18 cellular contexts compared by ENCODE assay signal in the genomic region with DNA sequence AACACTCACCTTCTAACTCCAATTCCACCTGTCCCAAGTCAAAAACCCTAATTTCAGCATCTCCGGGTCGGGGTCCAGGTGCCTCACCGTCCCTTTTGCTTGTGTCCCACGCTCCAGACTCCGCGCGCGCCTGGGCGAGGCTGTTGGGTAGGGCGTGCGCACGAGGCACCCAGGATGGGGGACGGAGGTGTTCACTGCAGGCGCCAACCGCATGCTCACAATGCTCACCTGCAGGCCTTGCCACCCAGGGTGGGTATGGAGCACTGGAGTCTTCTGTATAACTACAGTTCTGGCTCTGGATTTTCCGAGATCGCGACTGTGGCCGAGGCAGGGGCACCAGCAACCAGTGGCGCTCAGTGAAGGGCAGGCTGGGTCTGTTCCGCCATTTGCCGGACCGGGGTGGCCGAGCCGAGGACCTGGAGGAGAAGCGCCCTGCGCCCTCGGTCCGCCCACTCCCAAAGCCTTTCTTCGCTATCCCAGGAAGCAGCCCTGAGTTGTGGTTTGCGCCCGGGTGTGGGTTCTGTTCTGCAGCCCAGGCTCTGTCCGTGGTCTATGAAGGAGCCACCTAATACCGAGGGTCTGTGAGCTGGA. TPM values are rescaled to one million over a fixed set of nuclear protein-coding genes. Genes with fewer than 3 reads are reported as not detected.
DNase-seq lines count a peak whose midpoint lies in the region; ATAC-seq, FAIRE-seq and TF ChIP-seq lines count a peak whose summit lies in the region.
"Had no signal": no experiment of that assay in that cellular context is flagged by ENCODE, and none has a peak within 500 bp of the region (broad histone marks: within the 10 kb centered on the region; RNA-seq: fewer than 3 reads in every experiment).

No MANE protein-coding gene starts in this region.

- no peaks in the 10 kb centered on the region for H3K79me2 ChIP-seq in K562 (ENCODE audit: control insufficient read depth, insufficient read depth, low read length)

- no peaks in the 10 kb centered on the region for H3K27me3 Mint-ChIP-seq in immature natural killer cell (ENCODE audit: low read depth in 3 of 3)
- H3K27me3 Mint-ChIP-seq: CD4-positive, alpha-beta memory T cell had no signal

- no peak overlapping the region for H3K18ac ChIP-seq in neuronal stem cell (ENCODE audit: low read length)

- H3K9ac ChIP-seq in K562 (ENCODE audit: insufficient read depth in 1 of 2, low read depth in 2 of 2, low read length in 2 of 2) (no peak overlapping the region), neuronal stem cell (ENCODE audit: low read depth, low read length, poor library complexity) (no peak overlapping the region)
- H3K9ac ChIP-seq: KMS-11 had no signal

- H2AFZ ChIP-seq in K562 (ENCODE audit: low read depth, low read length) (no peak overlapping the region), neuronal stem cell (ENCODE audit: low read length) (no peak overlapping the region)
- H2AFZ ChIP-seq: GM23338 had no signal

- no peak for TF ChIP-seq EP300 in K562 (IDR thresholded peaks at IDR 0.05; ENCODE audit: low read length)

- TF ChIP-seq POLR2A in K562 (conservative IDR thresholded peaks at IDR 0.05), result no peak

- WGBS in K562 (ENCODE audit: insufficient coverage, low coverage, missing lambda C conversion rate), result 88% methylated on average over 34 of the region's 34 CpGs
- no CpG with 5 or more reads among the region's 34 CpGs for WGBS in neuronal stem cell (ENCODE audit: extremely low coverage in 2 of 2, insufficient read length in 2 of 2, insufficient replicate concordance in 1 of 2), 2 donors

- ATAC-seq in K562, result no peak
- no peak for ATAC-seq in HG03565 (IDR thresholded peaks at IDR 0.05; ENCODE audit: unreplicated experiment)
- ATAC-seq: GM23338 had no signal

- H3K27ac ChIP-seq in K562 (ENCODE audit: extremely low read depth, low read depth, low read length) (no peak overlapping the region), neuronal stem cell (replicated peaks; ENCODE audit: low read length) (no peak overlapping the region)
- H3K27ac ChIP-seq: KMS-11 had no signal

- no peak overlapping the region for H4K8ac ChIP-seq in neuronal stem cell (ENCODE audit: low read depth, low read length)

- H4K91ac ChIP-seq in neuronal stem cell (ENCODE audit: low read depth, low read length, poor library complexity), result no peak overlapping the region

- no peaks in the 10 kb centered on the region for H3K4me1 Mint-ChIP-seq in immature natural killer cell
- H3K4me1 Mint-ChIP-seq: CD14-positive monocyte; CD4-positive, alpha-beta memory T cell; GM23338 had no signal

- H3K4me1 ChIP-seq in K562 (replicated peaks in 1 of 2; ENCODE audit: control insufficient read depth in 2 of 2, insufficient read depth in 2 of 2, low read length in 2 of 2), result no peaks in the 10 kb centered on the region
- H3K4me1 ChIP-seq in neuronal stem cell (ENCODE audit: control insufficient read depth in 2 of 2, insufficient read depth in 1 of 2, low read depth in 1 of 2, low read length in 2 of 2), result no peaks in the 10 kb centered on the region

- no peaks in the 10 kb centered on the region for H3K79me1 ChIP-seq in neuronal stem cell (ENCODE audit: low read depth, low read length)

- peaks cover 6% of the 10 kb centered on the region for H3K9me3 ChIP-seq in K562 (replicated peaks; ENCODE audit: control insufficient read depth, insufficient read depth, low read depth, low read length)
- peaks cover 21 to 35% of the 10 kb centered on the region in 2 donors for H3K9me3 ChIP-seq in neuronal stem cell (replicated peaks in 1 of 2; ENCODE audit: control insufficient read depth in 2 of 2, insufficient read depth in 1 of 2, low read depth in 1 of 2, low read length in 2 of 2)

- no peak overlapping the region for H2AK5ac ChIP-seq in neuronal stem cell (ENCODE audit: low read depth, low read length)

- H3K36me3 Mint-ChIP-seq in immature natural killer cell, result peaks cover 0 to 15% (median 5%) of the 10 kb centered on the region in 3 donors

- no peaks in the 10 kb centered on the region for H3K36me3 ChIP-seq in H7 (replicated peaks; ENCODE audit: control insufficient read depth, insufficient read depth, low read length)
- H3K36me3 ChIP-seq in K562 (ENCODE audit: control insufficient read depth, insufficient read depth, low read length), result peaks cover 10% of the 10 kb centered on the region; the same call in 2 of the 3 replicates
- peaks cover 6 to 43% of the 10 kb centered on the region in 2 donors for H3K36me3 ChIP-seq in neuronal stem cell (replicated peaks in 1 of 2; ENCODE audit: control insufficient read depth in 2 of 2, insufficient read depth in 2 of 2, low read length in 2 of 2)

- no peak for TF ChIP-seq RAD21 in K562 (CRISPR knock-in tag; conservative IDR thresholded peaks at IDR 0.05 in 1 of 2, IDR thresholded peaks at IDR 0.05 in 1 of 2)

- no TSS peak for BruUV-seq in K562 (replicated peaks; lab: Mats Ljungman, UMichigan)

- no peak overlapping the region for H2BK120ac ChIP-seq in neuronal stem cell (ENCODE audit: low read depth, low read length)

- in situ Hi-C loops in K562 (cut with MboI), result no loop called here

- H2BK12ac ChIP-seq in neuronal stem cell (ENCODE audit: low read length), result no peak overlapping the region

- no peak overlapping the region for H3K14ac ChIP-seq in neuronal stem cell (ENCODE audit: low read length)

- no peak overlapping the region for H2BK5ac ChIP-seq in neuronal stem cell (ENCODE audit: low read length)

- no peak for FAIRE-seq in K562 (lab: Jason Lieb, UNC)
- FAIRE-seq: A204.1, GM12892, GM18507, H54 had no signal

- CTCF ChIA-PET in K562 (lab: Yijun Ruan, JAX; ENCODE audit: low intra/inter-chr PET ratio), result no interaction called here

- peak overlapping the region; percentile 55 for H3K23ac ChIP-seq in neuronal stem cell (ENCODE audit: low read depth, low read length, poor library complexity)

- H3K27me3 ChIP-seq in H7 (ENCODE audit: control insufficient read depth, insufficient read depth, low read length), result no peaks in the 10 kb centered on the region
- no peaks in the 10 kb centered on the region for H3K27me3 ChIP-seq in K562 (ENCODE audit: control insufficient read depth in 2 of 2, insufficient read depth in 2 of 2, low read length in 2 of 2)
- no peaks in the 10 kb centered on the region for H3K27me3 ChIP-seq in neuronal stem cell (ENCODE audit: control insufficient read depth in 3 of 3, insufficient read depth in 3 of 3, low read depth in 1 of 3, low read length in 3 of 3)

- H3K27ac Mint-ChIP-seq in immature natural killer cell, result no peak overlapping the region
- H3K27ac Mint-ChIP-seq: CD14-positive monocyte; CD4-positive, alpha-beta memory T cell; GM23338 had no signal

- H3K4ac ChIP-seq in neuronal stem cell (ENCODE audit: low read length), result no peak overlapping the region

- peak; percentile 23 for DNase-seq in H7
- no peak for DNase-seq in K562 (ENCODE audit: extremely low read depth in 1 of 4, low spot score in 3 of 4)
- DNase-seq in neuronal stem cell (ENCODE audit: low spot score), result no peak
- DNase-seq in immature natural killer cell, result no peak
- DNase-seq: ACHN; AML-193; CD4-positive, alpha-beta memory T cell; DMS153; DMS79; GDM1 had no signal

- H3K4me3 ChIP-seq in H7 (ENCODE audit: insufficient read depth, low read depth, low read length) (no peak overlapping the region), K562 (no peak overlapping the region), neuronal stem cell (ENCODE audit: low read length in 2 of 2) (no peak overlapping the region)
- H3K4me3 ChIP-seq: GM23338 had no signal

- no peaks in the 10 kb centered on the region for H3K9me1 ChIP-seq in K562 (ENCODE audit: control insufficient read depth, insufficient read depth, low read length)

- intact Hi-C loops in K562 (cut with micrococcal nuclease), result no loop called here

- H3K4me3 Mint-ChIP-seq in immature natural killer cell, result no peak overlapping the region
- H3K4me3 Mint-ChIP-seq: CD14-positive monocyte; CD4-positive, alpha-beta memory T cell; GM23338 had no signal

- H3K9me3 Mint-ChIP-seq in immature natural killer cell, result peaks cover 7 to 24% (median 16%) of the 10 kb centered on the region in 6 donors

- no peak for TF ChIP-seq CTCF in K562 (IDR thresholded peaks at IDR 0.05 in 2 of 3, conservative IDR thresholded peaks at IDR 0.05 in 1 of 3; ENCODE audit: insufficient read depth in 2 of 3, low read depth in 1 of 3, low read length in 3 of 3)

- no peaks in the 10 kb centered on the region for H4K20me1 ChIP-seq in K562 (replicated peaks; ENCODE audit: control insufficient read depth, insufficient read depth, low read length)

- no peak overlapping the region for H2BK15ac ChIP-seq in neuronal stem cell (ENCODE audit: low read length)

- H3K4me2 ChIP-seq in K562 (ENCODE audit: insufficient read depth, low read length), result no peak overlapping the region
- no peak overlapping the region for H3K4me2 ChIP-seq in neuronal stem cell (ENCODE audit: insufficient read depth, low read length, poor library complexity, severe bottlenecking)
- H3K4me2 ChIP-seq: GM23338, KMS-11 had no signal

- POLR2A ChIA-PET in K562 (lab: Yijun Ruan, JAX), result interaction anchor here (0.5 kb wide), 1 partner anchor 15 kb away, joined by 3 read pairs; the partner anchor contains the start of gene ZNF655

RNA-seq across cellular contexts. Expression of gene FAM200A, which starts 8.7 kb away (rescaled TPM):
- total RNA-seq in H7 (2014; rRNA removed; shearing (Covaris generic)), result 7.2 and 8.1 TPM in 2 replicates
- 6.9 and 16.6 TPM in 2 replicates for total RNA-seq in K562 (2011; cell fraction: chromatin; rRNA removed; ENCODE audit: low replicate concordance)
- 7.0 and 9.2 TPM in 2 replicates for total RNA-seq in K562 (2011; cell fraction: nucleolus; rRNA removed)
- 5.3 and 6.7 TPM in 2 replicates for total RNA-seq in K562 (2011; cell fraction: nucleoplasm; rRNA removed)
- total RNA-seq in K562 (2014; rRNA removed) (6.3 and 6.4 TPM in 2 replicates), K562 (2014; rRNA removed; fragmentation: Illumina TruSeq; extraction: Trizol) (8.3 and 10.2 TPM in 2 replicates), K562 (2015; rRNA removed; fragmentation: Illumina TruSeq; extraction: Trizol) (9.4 and 10.0 TPM in 2 replicates), K562 (2021) (6.3 and 7.0 TPM in 2 replicates)
- polyA plus RNA-seq in K562 (2011; rRNA removed) (6.8 and 11.2 TPM in 2 replicates), K562 (2014; fragmentation: Illumina TruSeq; extraction: Trizol) (10.3 and 11.3 TPM in 2 replicates), K562 (2014; fragmentation: Nextera tagmentation; extraction: Ambion mirVana) (1 to 10 TPM; 3.3 to 4.3 TPM), K562 (2014; rRNA removed) (7.9 and 9.0 TPM in 2 replicates), immature natural killer cell (1 to 10 TPM in 2 of 3 donors, not detected in 1; 1.9 to 4.7 TPM)
- polyA plus RNA-seq in K562 (2011; cell fraction: cytosol; rRNA removed), result 3.9 and 4.3 TPM in 2 replicates
- polyA plus RNA-seq in K562 (2011; cell fraction: nucleus; rRNA removed), result 2.0 and 2.3 TPM in 2 replicates
- 5.5 and 5.8 TPM in 2 replicates for polyA plus RNA-seq in K562 (2012)
- 7.5 and 8.0 TPM in 2 replicates for polyA minus RNA-seq in K562 (2011; rRNA and poly(A)+ RNA removed)
- polyA minus RNA-seq in K562 (2011; cell fraction: cytosol; rRNA and poly(A)+ RNA removed), result 3.4 and 4.9 TPM in 2 replicates
- polyA minus RNA-seq in K562 (2011; cell fraction: nucleus; rRNA and poly(A)+ RNA removed), result 5.3 and 6.8 TPM in 2 replicates
- 8.0 TPM for polyA plus RNA-seq in neuronal stem cell (2013, experiment 1 of 2)
- 7.9 TPM for polyA plus RNA-seq in neuronal stem cell (2013, experiment 2 of 2)

RNA-seq across cellular contexts. Expression of gene ZNF655, which starts 15.3 kb away (rescaled TPM):
- 37.6 and 58.6 TPM in 2 replicates for total RNA-seq in H7 (2014; rRNA removed; shearing (Covaris generic))
- 232 and 346 TPM in 2 replicates for total RNA-seq in K562 (2011; cell fraction: chromatin; rRNA removed; ENCODE audit: low replicate concordance)
- total RNA-seq in K562 (2011; cell fraction: nucleolus; rRNA removed), result 147 and 170 TPM in 2 replicates
- total RNA-seq in K562 (2011; cell fraction: nucleoplasm; rRNA removed), result 249 and 393 TPM in 2 replicates
- total RNA-seq in K562 (2014; rRNA removed) (85.6 and 123 TPM in 2 replicates), K562 (2014; rRNA removed; fragmentation: Illumina TruSeq; extraction: Trizol) (94.7 and 105 TPM in 2 replicates), K562 (2015; rRNA removed; fragmentation: Illumina TruSeq; extraction: Trizol) (94.4 and 95.2 TPM in 2 replicates), K562 (2021) (68.1 and 78.1 TPM in 2 replicates)
- polyA plus RNA-seq in K562 (2011; rRNA removed) (81.3 and 112 TPM in 2 replicates), K562 (2014; fragmentation: Illumina TruSeq; extraction: Trizol) (101 and 103 TPM in 2 replicates), K562 (2014; fragmentation: Nextera tagmentation; extraction: Ambion mirVana) (10 to 100 TPM; 25.7 to 34.1 TPM), K562 (2014; rRNA removed) (130 and 137 TPM in 2 replicates), immature natural killer cell (10 to 100 TPM; 69.8 to 98.9 (median 75.0) TPM)
- polyA plus RNA-seq in K562 (2011; cell fraction: cytosol; rRNA removed), result 55.1 and 81.1 TPM in 2 replicates
- 163 and 255 TPM in 2 replicates for polyA plus RNA-seq in K562 (2011; cell fraction: nucleus; rRNA removed)
- polyA plus RNA-seq in K562 (2012), result 60.6 and 75.6 TPM in 2 replicates
- polyA minus RNA-seq in K562 (2011; rRNA and poly(A)+ RNA removed), result 89.6 and 93.8 TPM in 2 replicates
- 31.9 and 33.0 TPM in 2 replicates for polyA minus RNA-seq in K562 (2011; cell fraction: cytosol; rRNA and poly(A)+ RNA removed)
- polyA minus RNA-seq in K562 (2011; cell fraction: nucleus; rRNA and poly(A)+ RNA removed), result 105 and 112 TPM in 2 replicates
- polyA plus RNA-seq in neuronal stem cell (2013, experiment 1 of 2), result 27.3 TPM
- polyA plus RNA-seq in neuronal stem cell (2013, experiment 2 of 2), result 27.7 TPM

RNA-seq across cellular contexts. Expression of gene ZKSCAN5, which starts 38.7 kb away (rescaled TPM):
- total RNA-seq in H7 (2014; rRNA removed; shearing (Covaris generic)), result 20.0 and 28.7 TPM in 2 replicates
- 35.9 and 48.1 TPM in 2 replicates for total RNA-seq in K562 (2011; cell fraction: chromatin; rRNA removed; ENCODE audit: low replicate concordance)
- 26.8 TPM in 2 replicates for total RNA-seq in K562 (2011; cell fraction: nucleolus; rRNA removed)
- total RNA-seq in K562 (2011; cell fraction: nucleoplasm; rRNA removed), result 28.6 and 31.7 TPM in 2 replicates
- 14.4 and 15.4 TPM in 2 replicates for total RNA-seq in K562 (2014; rRNA removed)
- 18.8 and 19.0 TPM in 2 replicates for total RNA-seq in K562 (2014; rRNA removed; fragmentation: Illumina TruSeq; extraction: Trizol)
- total RNA-seq in K562 (2015; rRNA removed; fragmentation: Illumina TruSeq; extraction: Trizol), result 17.5 and 17.9 TPM in 2 replicates
- 14.3 and 15.4 TPM in 2 replicates for total RNA-seq in K562 (2021)
- polyA plus RNA-seq in K562 (2011; rRNA removed), result 10.9 and 15.0 TPM in 2 replicates
- 5.8 and 6.9 TPM in 2 replicates for polyA plus RNA-seq in K562 (2011; cell fraction: cytosol; rRNA removed)
- 9.0 and 10.9 TPM in 2 replicates for polyA plus RNA-seq in K562 (2011; cell fraction: nucleus; rRNA removed)
- polyA plus RNA-seq in K562 (2012), result 10.0 and 11.0 TPM in 2 replicates
- polyA plus RNA-seq in K562 (2014; fragmentation: Illumina TruSeq; extraction: Trizol), result 14.4 and 15.7 TPM in 2 replicates
- 1 to 10 TPM; 4.2 to 8.8 TPM for polyA plus RNA-seq in K562 (2014; fragmentation: Nextera tagmentation; extraction: Ambion mirVana)
- 9.5 and 10.3 TPM in 2 replicates for polyA plus RNA-seq in K562 (2014; rRNA removed)
- polyA minus RNA-seq in K562 (2011; rRNA and poly(A)+ RNA removed), result 31.5 and 37.9 TPM in 2 replicates
- polyA minus RNA-seq in K562 (2011; cell fraction: cytosol; rRNA and poly(A)+ RNA removed), result 12.6 and 15.7 TPM in 2 replicates
- 8.8 and 13.1 TPM in 2 replicates for polyA minus RNA-seq in K562 (2011; cell fraction: nucleus; rRNA and poly(A)+ RNA removed)
- polyA plus RNA-seq in neuronal stem cell (2013, experiment 1 of 2), result 10.5 TPM
- polyA plus RNA-seq in neuronal stem cell (2013, experiment 2 of 2), result 10.3 TPM
- polyA plus RNA-seq in immature natural killer cell, result 1 to 10 TPM; 3.2 to 9.4 (median 4.6) TPM

RNA-seq across cellular contexts. Expression of gene ZNF394, which starts 43.1 kb away (rescaled TPM):
- total RNA-seq in H7 (2014; rRNA removed; shearing (Covaris generic)), result 18.4 and 20.1 TPM in 2 replicates
- 106 and 122 TPM in 2 replicates for total RNA-seq in K562 (2011; cell fraction: chromatin; rRNA removed; ENCODE audit: low replicate concordance)
- 76.9 and 77.9 TPM in 2 replicates for total RNA-seq in K562 (2011; cell fraction: nucleolus; rRNA removed)
- total RNA-seq in K562 (2011; cell fraction: nucleoplasm; rRNA removed), result 80.1 and 95.3 TPM in 2 replicates
- total RNA-seq in K562 (2014; rRNA removed) (24.2 and 25.6 TPM in 2 replicates), K562 (2014; rRNA removed; fragmentation: Illumina TruSeq; extraction: Trizol) (31.4 and 32.2 TPM in 2 replicates), K562 (2015; rRNA removed; fragmentation: Illumina TruSeq; extraction: Trizol) (28.1 and 28.9 TPM in 2 replicates), K562 (2021) (25.5 and 27.8 TPM in 2 replicates)
- polyA plus RNA-seq in K562 (2011; rRNA removed) (11.7 and 17.7 TPM in 2 replicates), K562 (2014; fragmentation: Illumina TruSeq; extraction: Trizol) (23.7 and 25.5 TPM in 2 replicates), K562 (2014; fragmentation: Nextera tagmentation; extraction: Ambion mirVana) (1 to 10 TPM; 2.9 to 4.0 TPM), K562 (2014; rRNA removed) (20.2 and 23.5 TPM in 2 replicates), immature natural killer cell (10 to 100 TPM; 68.6 to 91.7 (median 76.0) TPM)
- polyA plus RNA-seq in K562 (2011; cell fraction: cytosol; rRNA removed), result 12.6 and 14.8 TPM in 2 replicates
- polyA plus RNA-seq in K562 (2011; cell fraction: nucleus; rRNA removed), result 14.0 and 14.8 TPM in 2 replicates
- 19.1 and 20.0 TPM in 2 replicates for polyA plus RNA-seq in K562 (2012)
- 29.6 and 33.5 TPM in 2 replicates for polyA minus RNA-seq in K562 (2011; rRNA and poly(A)+ RNA removed)
- 12.2 and 22.6 TPM in 2 replicates for polyA minus RNA-seq in K562 (2011; cell fraction: cytosol; rRNA and poly(A)+ RNA removed)
- polyA minus RNA-seq in K562 (2011; cell fraction: nucleus; rRNA and poly(A)+ RNA removed), result 14.9 and 16.7 TPM in 2 replicates
- polyA plus RNA-seq in neuronal stem cell (2013, experiment 1 of 2), result 7.7 TPM
- polyA plus RNA-seq in neuronal stem cell (2013, experiment 2 of 2), result 7.6 TPM

RNA-seq across cellular contexts. Expression of gene TMEM225B, which starts 54.9 kb away (rescaled TPM):
- 0.48 and 0.52 TPM in 2 replicates for total RNA-seq in H7 (2014; rRNA removed; shearing (Covaris generic))
- 0.42 and 0.51 TPM in 2 replicates for total RNA-seq in K562 (2011; cell fraction: chromatin; rRNA removed; ENCODE audit: low replicate concordance)
- 4.0 and 4.3 TPM in 2 replicates for total RNA-seq in K562 (2011; cell fraction: nucleolus; rRNA removed)
- 1.6 and 1.8 TPM in 2 replicates for total RNA-seq in K562 (2011; cell fraction: nucleoplasm; rRNA removed)
- total RNA-seq in K562 (2014; rRNA removed) (0.61 and 0.73 TPM in 2 replicates), K562 (2014; rRNA removed; fragmentation: Illumina TruSeq; extraction: Trizol) (0.18 and 0.70 TPM in 2 replicates), K562 (2015; rRNA removed; fragmentation: Illumina TruSeq; extraction: Trizol) (0.51 and 0.79 TPM in 2 replicates), K562 (2021) (0.60 and 1.3 TPM in 2 replicates)
- polyA plus RNA-seq in K562 (2011; rRNA removed) (0.56 and 0.93 TPM in 2 replicates), K562 (2014; fragmentation: Illumina TruSeq; extraction: Trizol) (0.32 and 0.68 TPM in 2 replicates), K562 (2014; fragmentation: Nextera tagmentation; extraction: Ambion mirVana) (under 1 TPM; 0.08 to 0.25 TPM), K562 (2014; rRNA removed) (0.62 and 0.94 TPM in 2 replicates), immature natural killer cell (1 to 10 TPM; 1.3 to 6.5 (median 2.8) TPM)
- polyA plus RNA-seq in K562 (2011; cell fraction: cytosol; rRNA removed), result 0.30 and 1.1 TPM in 2 replicates
- polyA plus RNA-seq in K562 (2011; cell fraction: nucleus; rRNA removed), result 2.6 and 4.8 TPM in 2 replicates
- polyA plus RNA-seq in K562 (2012), result 0.64 and 0.65 TPM in 2 replicates
- 0.36 and 0.74 TPM in 2 replicates for polyA minus RNA-seq in K562 (2011; rRNA and poly(A)+ RNA removed)
- polyA minus RNA-seq in K562 (2011; cell fraction: cytosol; rRNA and poly(A)+ RNA removed), result not detected in 2 replicates
- 2.2 TPM in 2 replicates for polyA minus RNA-seq in K562 (2011; cell fraction: nucleus; rRNA and poly(A)+ RNA removed)
- polyA plus RNA-seq in neuronal stem cell (2013, experiment 1 of 2), result 1.3 TPM
- polyA plus RNA-seq in neuronal stem cell (2013, experiment 2 of 2), result 1.5 TPM
- total RNA-seq: GM23338 had no signal
